Comparison of ENCODE assay signal across 8 cellular contexts in the genomic region with DNA sequence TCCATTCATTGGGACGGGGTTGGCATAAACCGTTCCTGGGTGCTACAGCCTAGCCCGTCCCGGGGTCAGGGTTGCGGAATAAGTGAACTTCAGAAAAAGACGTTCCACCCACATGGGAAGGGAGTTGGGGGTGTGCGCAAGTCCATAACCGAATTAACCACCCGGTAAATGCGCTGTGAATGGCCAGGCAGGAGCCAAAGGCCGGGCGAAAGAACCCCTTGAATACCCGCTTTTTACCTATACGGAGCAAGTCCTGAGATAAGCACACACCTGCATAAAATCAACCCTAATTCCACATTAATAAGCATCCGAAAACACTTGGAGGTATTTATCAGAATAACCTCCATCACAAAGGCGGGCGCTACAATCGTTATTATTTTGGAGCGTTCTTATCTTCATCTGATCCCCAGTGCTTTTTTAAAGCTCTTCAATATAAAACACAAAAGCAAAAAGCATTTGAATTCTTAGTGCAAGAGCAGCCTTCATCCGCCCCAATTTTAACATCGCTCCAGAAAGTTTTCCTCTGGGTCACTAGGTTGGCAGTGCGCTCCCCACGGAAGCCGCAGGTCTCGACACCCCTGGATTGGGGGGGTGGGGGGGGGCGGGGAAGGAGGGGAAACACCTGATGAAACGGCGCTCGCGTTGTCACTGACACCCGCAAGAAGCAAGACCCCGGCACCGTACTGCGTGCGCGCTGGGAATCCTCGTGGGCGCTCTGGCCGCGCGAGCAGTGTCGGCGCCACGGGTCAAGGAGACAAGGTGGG. TPM values are rescaled to one million over a fixed set of nuclear protein-coding genes. Genes with fewer than 3 reads are reported as not detected.
A peak's percentile ranks its signal among the peaks of the same experiment; 100 is the strongest.
DNase-seq lines count a peak whose midpoint lies in the region; ATAC-seq and TF ChIP-seq lines count a peak whose summit lies in the region.

No MANE protein-coding gene starts in this region.

- H3K27me3 Mint-ChIP-seq in activated T-helper 2 cell treated with anti-CD3 and anti-CD28 coated beads, Interferon-gamma antibody, Interleukin-2, Interleukin-4, amounts not matched to agents 10 μg/mL and 5 μg/mL and 100 μg/mL, durations not matched to agents 14 hours and 24 hours and 36 hours (ENCODE audit: low read depth), result peaks cover 56% of the 10 kb centered on the region

- no peaks in the 10 kb centered on the region for H3K9me3 Mint-ChIP-seq in activated T-helper 2 cell treated with anti-CD3 and anti-CD28 coated beads, Interferon-gamma antibody, Interleukin-2, Interleukin-4, amounts not matched to agents 10 μg/mL and 5 μg/mL and 100 μg/mL, durations not matched to agents 14 hours and 24 hours and 36 hours

- no peaks in the 10 kb centered on the region for H3K36me3 Mint-ChIP-seq in activated T-helper 2 cell treated with anti-CD3 and anti-CD28 coated beads, Interferon-gamma antibody, Interleukin-2, Interleukin-4, amounts not matched to agents 10 μg/mL and 5 μg/mL and 100 μg/mL, durations not matched to agents 14 hours and 24 hours and 36 hours (ENCODE audit: low read depth)

- H3K4me3 ChIP-seq in liver (ENCODE audit: low read depth in 1 of 3, low read length in 3 of 3), result peak overlapping the region in 2 of 3 donors; percentile 46 to 82
- H3K4me3 ChIP-seq in urinary bladder (ENCODE audit: low read depth, low read length), result peak overlapping the region; percentile 91

- H3K4me3 Mint-ChIP-seq in activated T-helper 2 cell treated with anti-CD3 and anti-CD28 coated beads, Interferon-gamma antibody, Interleukin-2, Interleukin-4, amounts not matched to agents 10 μg/mL and 5 μg/mL and 100 μg/mL, durations not matched to agents 14 hours and 24 hours and 36 hours (ENCODE audit: low read depth), result peak overlapping the region; percentile 47

- 6% methylated on average over 44 of the region's 44 CpGs for WGBS in liver
- WGBS in urinary bladder, result 5% methylated on average over 44 of the region's 44 CpGs

- H3K36me3 ChIP-seq in liver (ENCODE audit: control insufficient read depth in 4 of 4, insufficient read depth in 3 of 4, low read depth in 1 of 4, low read length in 3 of 4) (no peaks in the 10 kb centered on the region), urinary bladder (ENCODE audit: insufficient read depth) (no peaks in the 10 kb centered on the region)

- TF ChIP-seq RAD21 in liver (IDR thresholded peaks at IDR 0.05), result no peak

- H3K9ac ChIP-seq in liver (ENCODE audit: low read depth in 1 of 2, low read length in 2 of 2), result peak overlapping the region in 1 of 2 donors; percentile 31

- intact Hi-C loops in Right ventricle myocardium inferior (cut with DNase I) (no loop called here), left cardiac atrium (cut with DNase I) (no loop called here)
- intact Hi-C loops in activated T-helper 2 cell treated with anti-CD3 and anti-CD28 coated beads, Interferon-gamma antibody, Interleukin-2, Interleukin-4, amounts not matched to agents 10 μg/mL and 5 μg/mL and 100 μg/mL, durations not matched to agents 14 hours and 24 hours and 36 hours (cut with micrococcal nuclease), result loop anchor here (1.0 to 2.0 kb wide), 2 partner anchors 9 to 14 kb away; no protein-coding TSS in a partner anchor

- H3K9me3 ChIP-seq in liver (ENCODE audit: control insufficient read depth in 4 of 4, low read length in 3 of 4), result no peaks in the 10 kb centered on the region

- H3K27ac ChIP-seq in liver (ENCODE audit: low read depth in 1 of 2, low read length in 2 of 2), result no peak overlapping the region
- H3K27ac ChIP-seq in urinary bladder (ENCODE audit: low read depth), result no peak overlapping the region

- peaks cover 17% of the 10 kb centered on the region for H3K4me1 Mint-ChIP-seq in activated T-helper 2 cell treated with anti-CD3 and anti-CD28 coated beads, Interferon-gamma antibody, Interleukin-2, Interleukin-4, amounts not matched to agents 10 μg/mL and 5 μg/mL and 100 μg/mL, durations not matched to agents 14 hours and 24 hours and 36 hours (ENCODE audit: low read depth)

- no peak for ATAC-seq in Right ventricle myocardium inferior
- ATAC-seq in left cardiac atrium, result no peak
- no peak for ATAC-seq in HG03139 (IDR thresholded peaks at IDR 0.05; ENCODE audit: unreplicated experiment)
- ATAC-seq in HG02884 (IDR thresholded peaks at IDR 0.05; ENCODE audit: unreplicated experiment), result no peak

- TF ChIP-seq CTCF in liver (IDR thresholded peaks at IDR 0.05; ENCODE audit: low read depth, low read length, missing input control), result no peak

- peak; percentile 61 for DNase-seq in Right ventricle myocardium inferior (ENCODE audit: missing footprints)
- DNase-seq in left cardiac atrium, result no peak
- DNase-seq in activated T-helper 2 cell treated with anti-CD3 and anti-CD28 coated beads, Interferon-gamma antibody, Interleukin-2, Interleukin-4, amounts not matched to agents 10 μg/mL and 5 μg/mL and 100 μg/mL, durations not matched to agents 14 hours and 24 hours and 36 hours (ENCODE audit: low spot score), result no peak
- DNase-seq in activated gamma-delta T cell treated with Interleukin-2 at 50 U/mL for 16 hours, result no peak

- H3K27me3 ChIP-seq in liver (ENCODE audit: control insufficient read depth in 4 of 4, insufficient read depth in 4 of 4, low read length in 3 of 4), result peaks cover 0 to 10% (median 2%) of the 10 kb centered on the region in 4 donors

- H3K27ac Mint-ChIP-seq in activated T-helper 2 cell treated with anti-CD3 and anti-CD28 coated beads, Interferon-gamma antibody, Interleukin-2, Interleukin-4, amounts not matched to agents 10 μg/mL and 5 μg/mL and 100 μg/mL, durations not matched to agents 14 hours and 24 hours and 36 hours, result no peak overlapping the region

- H3K4me1 ChIP-seq in liver (ENCODE audit: control insufficient read depth in 4 of 4, insufficient read depth in 4 of 4, low read length in 3 of 4) (peaks cover 16 to 48% (median 26%) of the 10 kb centered on the region in 4 donors), urinary bladder (ENCODE audit: insufficient read depth) (no peaks in the 10 kb centered on the region)

TF ChIP-seq in liver, 16 proteins besides CTCF, POLR2A, EP300 and RAD21:
- TF ChIP-seq FOXA2 (IDR thresholded peaks at IDR 0.05) (no peak), HNF4A (conservative IDR thresholded peaks at IDR 0.05) (no peak), FOXA1 (IDR thresholded peaks at IDR 0.05) (no peak), SP1 (IDR thresholded peaks at IDR 0.05) (no peak), YY1 (IDR thresholded peaks at IDR 0.05) (no peak), GABPA (IDR thresholded peaks at IDR 0.05 in 1 of 2, conservative IDR thresholded peaks at IDR 0.05 in 1 of 2) (no peak), JUND (IDR thresholded peaks at IDR 0.05) (no peak)
- TF ChIP-seq, protein P1, sequence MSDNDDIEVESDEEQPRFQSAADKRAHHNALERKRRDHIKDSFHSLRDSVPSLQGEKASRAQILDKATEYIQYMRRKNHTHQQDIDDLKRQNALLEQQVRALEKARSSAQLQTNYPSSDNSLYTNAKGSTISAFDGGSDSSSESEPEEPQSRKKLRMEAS (IDR thresholded peaks at IDR 0.05), result no peak
- TF ChIP-seq, protein P2, sequence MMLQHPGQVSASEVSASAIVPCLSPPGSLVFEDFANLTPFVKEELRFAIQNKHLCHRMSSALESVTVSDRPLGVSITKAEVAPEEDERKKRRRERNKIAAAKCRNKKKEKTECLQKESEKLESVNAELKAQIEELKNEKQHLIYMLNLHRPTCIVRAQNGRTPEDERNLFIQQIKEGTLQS (IDR thresholded peaks at IDR 0.05), result no peak
TF ChIP-seq in liver: peak in this region for 0.

RNA-seq across cellular contexts. Expression of a gene that starts 1.2 kb away (rescaled TPM):
- 1.1 TPM for total RNA-seq in Right ventricle myocardium inferior
- total RNA-seq in left cardiac atrium, result 1 to 10 TPM; 2.2 to 2.4 TPM
- total RNA-seq in activated T-helper 2 cell treated with anti-CD3 and anti-CD28 coated beads, Interferon-gamma antibody, Interleukin-2, Interleukin-4, amounts not matched to agents 10 μg/mL and 5 μg/mL and 100 μg/mL, durations not matched to agents 14 hours and 24 hours and 36 hours, result 0.05 TPM in 2 replicates
- total RNA-seq in liver, result 1 to 10 TPM in 1 of 2 donors, under 1 TPM in 1; 0.19 to 2.3 TPM
- polyA plus RNA-seq in liver, result under 1 TPM; 0.90 to 0.91 TPM
- total RNA-seq in urinary bladder, result 3.5 TPM
- 1.7 TPM for polyA plus RNA-seq in urinary bladder
